In genomic region chr7:135929249-135929648, GRCh38 we compare ENCODE assay signal across 3 cellular contexts.
TF ChIP-seq lines count a peak whose summit lies in the region.

No MANE protein-coding gene starts in this region.

TF ChIP-seq in SK-N-SH, 30 proteins besides CTCF, POLR2A, EP300 and RAD21 (continued from another document):
- TF ChIP-seq IRF3 (IDR thresholded peaks at IDR 0.05; ENCODE audit: low read depth, low read length) (no peak), JUND (IDR thresholded peaks at IDR 0.05) (no peak), CHD2 (IDR thresholded peaks at IDR 0.05; ENCODE audit: low read length, partially characterized antibody) (no peak), ELF1 (IDR thresholded peaks at IDR 0.05) (no peak), EZH2phosphoT487 (IDR thresholded peaks at IDR 0.05; ENCODE audit: borderline replicate concordance, low read depth) (no peak), PBX3 (IDR thresholded peaks at IDR 0.05) (no peak), MXI1 (IDR thresholded peaks at IDR 0.05; ENCODE audit: low read depth, low read length) (no peak)

TF ChIP-seq in SK-N-SH treated with all-trans-retinoic acid at 6 μM for 48 hours, 23 proteins besides CTCF, POLR2A, EP300 and RAD21 (continued from another document):
- TF ChIP-seq TSHZ2 (CRISPR knock-in tag; IDR thresholded peaks at IDR 0.05), result no peak
- no peak for TF ChIP-seq ZFP30 (CRISPR knock-in tag; IDR thresholded peaks at IDR 0.05)
- TF ChIP-seq CSRNP3 (CRISPR knock-in tag; IDR thresholded peaks at IDR 0.05), result no peak
- no peak for TF ChIP-seq ZNF70 (CRISPR knock-in tag; IDR thresholded peaks at IDR 0.05)
- no peak for TF ChIP-seq SNAI2 (CRISPR knock-in tag; IDR thresholded peaks at IDR 0.05)

TF ChIP-seq in HEK293, 187 proteins besides CTCF, POLR2A, EP300 and RAD21 (continued from another document):
- no peak for TF ChIP-seq PRDM6 (tag by site-specific recombination; IDR thresholded peaks at IDR 0.05)
